16 cellular contexts compared by ENCODE assay signal in the genomic region with DNA sequence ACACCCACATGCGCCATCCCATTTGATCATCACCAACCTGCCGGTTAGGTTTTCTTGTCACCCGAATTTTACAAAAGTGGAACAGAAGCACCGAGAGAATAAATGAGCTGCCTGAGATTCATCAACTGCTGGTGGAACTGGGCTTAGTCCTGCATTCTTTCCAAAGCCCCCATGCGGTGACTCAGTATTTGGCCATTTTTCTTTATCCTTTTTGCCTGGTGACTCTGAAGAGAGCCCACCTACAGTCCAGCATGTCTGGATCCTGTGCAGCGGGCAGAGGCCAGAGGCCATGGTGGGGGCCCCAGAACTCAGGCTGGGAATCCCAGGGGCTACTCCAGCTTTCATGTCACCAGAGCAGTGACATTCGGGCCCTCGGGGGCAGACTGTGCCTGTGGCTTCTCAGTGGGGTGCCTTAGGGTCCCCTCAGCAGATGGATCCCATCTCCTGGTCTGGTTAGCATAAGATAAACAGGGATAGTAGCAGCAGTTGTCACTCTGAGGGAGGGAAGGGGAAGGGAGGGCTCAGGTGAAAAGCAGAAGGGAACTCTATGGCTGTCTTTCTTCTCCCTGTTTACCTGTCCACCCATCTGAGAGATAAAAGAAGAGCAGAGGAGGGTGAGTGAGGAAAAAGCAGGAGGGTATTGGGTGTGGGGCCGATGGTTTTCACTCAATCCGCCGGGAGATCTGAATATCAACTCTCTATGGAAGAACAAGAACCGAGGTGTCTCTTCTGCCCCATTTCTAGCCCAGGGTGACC.
A peak's percentile ranks its signal among the peaks of the same experiment; 100 is the strongest.
DNase-seq lines count a peak whose midpoint lies in the region; ATAC-seq, FAIRE-seq and TF ChIP-seq lines count a peak whose summit lies in the region.
"Had no signal": no experiment of that assay in that cellular context is flagged by ENCODE, and none has a peak within 500 bp of the region (broad histone marks: within the 10 kb centered on the region; RNA-seq: fewer than 3 reads in every experiment).

No MANE protein-coding gene starts in this region.

- H3K79me2 ChIP-seq in smooth muscle cell (ENCODE audit: low read depth) = peaks cover 75% of the 10 kb centered on the region

- H3F3A ChIP-seq in smooth muscle cell (ENCODE audit: low read depth) = peaks cover 38% of the 10 kb centered on the region

- H3K27me3 ChIP-seq in smooth muscle cell (ENCODE audit: low read depth) = no peaks in the 10 kb centered on the region

- peak overlapping the region; percentile 60 for H3K4me2 ChIP-seq in smooth muscle cell
- H3K4me2 ChIP-seq: BLaER1 treated with 17β-estradiol and CSF1 and Interleukin-3, amounts not matched to agents 10 nM and 100 nM had no signal

- H3K9ac ChIP-seq in smooth muscle cell (ENCODE audit: low read depth) = peak overlapping the region; percentile 16
- H3K9ac ChIP-seq: BLaER1 treated with 17β-estradiol and CSF1 and Interleukin-3, amounts not matched to agents 10 nM and 100 nM had no signal

- no peaks in the 10 kb centered on the region for H3K9me3 ChIP-seq in smooth muscle cell (replicated peaks; ENCODE audit: low read depth)
- H3K9me3 ChIP-seq: HAP-1 had no signal

- 60% methylated on average over 12 of the region's 12 CpGs for WGBS in smooth muscle cell (ENCODE audit: low lambda C conversion rate)

- H4K20me1 ChIP-seq in smooth muscle cell (ENCODE audit: low read depth) = peaks cover 98% of the 10 kb centered on the region
- H4K20me1 ChIP-seq: BLaER1 treated with 17β-estradiol and CSF1 and Interleukin-3, amounts not matched to agents 10 nM and 100 nM had no signal

- H3K27ac ChIP-seq in smooth muscle cell (ENCODE audit: low read depth) = peak overlapping the region; percentile 77
- H3K27ac ChIP-seq: BLaER1 treated with 17β-estradiol and CSF1 and Interleukin-3, amounts not matched to agents 10 nM and 100 nM had no signal

- no peak for FAIRE-seq in HTR-8/SVneo (lab: Jason Lieb, UNC)
- FAIRE-seq: GM18507, HepG2 had no signal

- TF ChIP-seq CTCF in smooth muscle cell (IDR thresholded peaks at IDR 0.05; ENCODE audit: borderline replicate concordance, insufficient read depth, poor library complexity, severe bottlenecking) = no peak

- no peaks in the 10 kb centered on the region for H3K36me3 ChIP-seq in smooth muscle cell (ENCODE audit: low read depth)
- H3K36me3 ChIP-seq: BLaER1 treated with 17β-estradiol and CSF1 and Interleukin-3, amounts not matched to agents 10 nM and 100 nM; HAP-1 had no signal

- peaks cover 31% of the 10 kb centered on the region for H3K4me1 ChIP-seq in smooth muscle cell (ENCODE audit: low read depth)
- H3K4me1 ChIP-seq: BLaER1 treated with 17β-estradiol and CSF1 and Interleukin-3, amounts not matched to agents 10 nM and 100 nM; HAP-1 had no signal

- DNase-seq in cardiac septum (ENCODE audit: low spot score) (peak; percentile 17), Right ventricle myocardium superior (no peak), astrocyte of the hippocampus (ENCODE audit: low read depth, low spot score) (peak; percentile 24), mesenteric fat pad (ENCODE audit: low spot score) (peak; percentile 74), smooth muscle cell (lab: John Stamatoyannopoulos, UW; ENCODE audit: unreplicated experiment) (no peak), SW480 (ENCODE audit: low spot score) (no peak), HuH-7.5 (ENCODE audit: low spot score) (no peak), HTR-8/SVneo (ENCODE audit: insufficient read length, low spot score) (no peak)
- DNase-seq: 8988T; CD4-positive, CD25-positive, alpha-beta regulatory T cell; DMS53; GOT3 had no signal

- H2AFZ ChIP-seq in smooth muscle cell (ENCODE audit: low read depth) = no peak overlapping the region

- H3K4me3 ChIP-seq in smooth muscle cell = no peak overlapping the region
- H3K4me3 ChIP-seq: BLaER1 treated with 17β-estradiol and CSF1 and Interleukin-3, amounts not matched to agents 10 nM and 100 nM; HAP-1 had no signal

- ATAC-seq in Right ventricle myocardium superior (ENCODE audit: poor library complexity) = no peak
- ATAC-seq: HepG2 had no signal

- intact Hi-C loops in cardiac septum (cut with DNase I) = no loop called here
- intact Hi-C loops in Right ventricle myocardium superior (cut with DNase I) = no loop called here

Comparison
In these comparisons a context has a peak if more than half of its experiments do, and no peak if none do; other contexts are left out.
1. DNase-seq: peak in cardiac septum (single experiment), astrocyte of the hippocampus (single experiment) and mesenteric fat pad (single experiment); none in Right ventricle myocardium superior (single experiment), smooth muscle cell (single experiment), SW480 (single experiment), HuH-7.5 (single experiment) and HTR-8/SVneo (single experiment).